Comparison of ENCODE assay signal across 26 cellular contexts in genomic region chr5:35188041-35188457, GRCh38. TPM values are rescaled to one million over a fixed set of nuclear protein-coding genes. Genes with fewer than 3 reads are reported as not detected.
A peak's percentile ranks its signal among the peaks of the same experiment; 100 is the strongest.
DNase-seq lines count a peak whose midpoint lies in the region; ATAC-seq, FAIRE-seq and TF ChIP-seq lines count a peak whose summit lies in the region.
"Had no signal": no experiment of that assay in that cellular context is flagged by ENCODE, and none has a peak within 500 bp of the region (broad histone marks: within the 10 kb centered on the region; RNA-seq: fewer than 3 reads in every experiment).

No MANE protein-coding gene starts in this region.

- peak overlapping the region; percentile 45 to 63 for H3K27ac ChIP-seq in kidney (ENCODE audit: low read depth in 2 of 2, low read length in 2 of 2)
- H3K27ac ChIP-seq in small intestine (ENCODE audit: low read depth in 1 of 2, low read length in 1 of 2) = no peak overlapping the region
- H3K27ac ChIP-seq: esophagus muscularis mucosa, KMS-11, ovary, sigmoid colon, vagina had no signal

- H3K36me3 ChIP-seq in kidney (ENCODE audit: control insufficient read depth in 1 of 2, insufficient read depth in 2 of 2, low read length in 2 of 2) = no peaks in the 10 kb centered on the region
- no peaks in the 10 kb centered on the region for H3K36me3 ChIP-seq in small intestine (ENCODE audit: control insufficient read depth in 2 of 2, insufficient read depth in 2 of 2, low read length in 2 of 2)
- H3K36me3 ChIP-seq: esophagus muscularis mucosa, ovary, sigmoid colon, vagina had no signal

- H3K4me1 ChIP-seq in kidney (ENCODE audit: control insufficient read depth in 1 of 2, insufficient read depth in 1 of 2, low read depth in 1 of 2, low read length in 2 of 2) (peaks cover 10 to 18% of the 10 kb centered on the region in 2 donors), small intestine (ENCODE audit: control insufficient read depth in 2 of 2, insufficient read depth in 1 of 2, low read depth in 1 of 2, low read length in 1 of 2) (peaks cover 0 to 4% of the 10 kb centered on the region in 2 donors)
- H3K4me1 ChIP-seq: esophagus muscularis mucosa, sigmoid colon, vagina had no signal

- no peak for FAIRE-seq in kidney (lab: Jason Lieb, UNC)
- no peak for FAIRE-seq in small intestine (lab: Jason Lieb, UNC)
- FAIRE-seq: frontal cortex, GM12891 had no signal

- DNase-seq in ELF-1 (ENCODE audit: low read depth, low spot score) = peak; percentile 13
- peak; percentile 77 for DNase-seq in LNCaP clone FGC (ENCODE audit: low read depth)
- DNase-seq in kidney = no peak
- DNase-seq in small intestine = peak; percentile 57
- no peak for DNase-seq in left cardiac atrium
- no peak for DNase-seq in stimulated activated CD4-positive, alpha-beta T cell treated with anti-CD3 and anti-CD28 coated beads, Interleukin-15, amount 100 ng/mL, for 24 hours
- no peak for DNase-seq in NCI-H2171 (lab: John Stamatoyannopoulos, UW)
- DNase-seq: activated CD4-positive, alpha-beta memory T cell treated with anti-CD3 and anti-CD28 coated beads for 36 hours; activated CD4-positive, CD25-positive, alpha-beta regulatory T cell; activated effector memory CD4-positive, alpha-beta T cell treated with Interleukin-2 at 50 U/mL for 16 hours; activated naive CD8-positive, alpha-beta T cell treated with anti-CD3 and anti-CD28 coated beads, Interleukin-2, amount 50 U/mL, for 24 hours; CD4-positive, alpha-beta memory T cell; effector memory CD4-positive, alpha-beta T cell; MV-4-11; naive thymus-derived CD8-positive, alpha-beta T cell; NCI-H187 treated with DMSO at 0.1 percent for 48 hours; NCI-H446; ovary; RPMI8226; sigmoid colon; T-helper 9 cell had no signal

- H3K4me3 ChIP-seq in LNCaP clone FGC (ENCODE audit: low read depth, low read length) (no peak overlapping the region), kidney (ENCODE audit: low read length in 2 of 2) (no peak overlapping the region), small intestine (ENCODE audit: low read depth in 1 of 2, low read length in 2 of 2) (no peak overlapping the region)
- H3K4me3 ChIP-seq: esophagus muscularis mucosa, ovary, sigmoid colon, vagina had no signal

- ATAC-seq in left cardiac atrium = no peak
- ATAC-seq: activated naive CD8-positive, alpha-beta T cell treated with anti-CD3 and anti-CD28 coated beads, Interleukin-2, amount 50 U/mL, for 24 hours; naive thymus-derived CD8-positive, alpha-beta T cell had no signal

- TF ChIP-seq CTCF in LNCaP clone FGC (IDR thresholded peaks at IDR 0.05; ENCODE audit: control insufficient read depth, extremely low read depth, insufficient read depth) = no peak
- TF ChIP-seq CTCF in kidney (IDR thresholded peaks at IDR 0.05; ENCODE audit: borderline replicate concordance, extremely low read depth, insufficient read depth) = no peak

- H3K9me3 ChIP-seq in kidney (ENCODE audit: control insufficient read depth in 1 of 2, low read length in 2 of 2) (no peaks in the 10 kb centered on the region), small intestine (ENCODE audit: control insufficient read depth, low read depth) (no peaks in the 10 kb centered on the region)
- H3K9me3 ChIP-seq: esophagus muscularis mucosa, ovary, sigmoid colon, vagina had no signal

- H3K9ac ChIP-seq in kidney (ENCODE audit: low read length in 2 of 2) = peak overlapping the region in 1 of 2 donors; percentile 6
- H3K9ac ChIP-seq: KMS-11 had no signal

- intact Hi-C loops in kidney (cut with DNase I) = no loop called here
- intact Hi-C loops in left cardiac atrium (cut with DNase I) = no loop called here

- H3K27me3 ChIP-seq in small intestine (ENCODE audit: control insufficient read depth in 2 of 2, insufficient read depth in 2 of 2, low read length in 2 of 2) = no peaks in the 10 kb centered on the region
- H3K27me3 ChIP-seq: ovary, sigmoid colon, vagina had no signal

- WGBS in small intestine, 3 donors = 13 to 62% (median 32%) methylated on average over 9 of the region's 9 CpGs

RNA-seq across cellular contexts. Expression of gene PRLR, which starts 42.2 kb away (rescaled TPM):
- 6.3 TPM for total RNA-seq in kidney
- polyA plus RNA-seq in kidney (ENCODE audit: insufficient read depth, low read depth, low replicate concordance) = 9.3 TPM
- 1 to 10 TPM; 1.4 to 3.6 (median 2.2) TPM for polyA plus RNA-seq in small intestine
- 1 to 10 TPM in 1 of 2 donors, under 1 TPM in 1; 0.73 to 2.1 TPM for total RNA-seq in left cardiac atrium
- total RNA-seq: activated CD4-positive, alpha-beta memory T cell treated with anti-CD3 and anti-CD28 coated beads for 36 hours; CD4-positive, alpha-beta memory T cell; naive thymus-derived CD8-positive, alpha-beta T cell had no signal
- polyA plus RNA-seq: CD4-positive, alpha-beta memory T cell; naive thymus-derived CD8-positive, alpha-beta T cell had no signal

Comparison
In these comparisons a context has a peak if more than half of its experiments do, and no peak if none do; other contexts are left out.
1. DNase-seq: peak in ELF-1 (single experiment), LNCaP clone FGC (single experiment) and small intestine (single experiment); none in kidney (single experiment), left cardiac atrium (single experiment), stimulated activated CD4-positive, alpha-beta T cell treated with anti-CD3 and anti-CD28 coated beads, Interleukin-15, amount 100 ng/mL, for 24 hours (single experiment) and NCI-H2171 (single experiment).
2. H3K27ac ChIP-seq: peak in kidney (2 of 2); none in small intestine (0 of 2).